In the genomic region with DNA sequence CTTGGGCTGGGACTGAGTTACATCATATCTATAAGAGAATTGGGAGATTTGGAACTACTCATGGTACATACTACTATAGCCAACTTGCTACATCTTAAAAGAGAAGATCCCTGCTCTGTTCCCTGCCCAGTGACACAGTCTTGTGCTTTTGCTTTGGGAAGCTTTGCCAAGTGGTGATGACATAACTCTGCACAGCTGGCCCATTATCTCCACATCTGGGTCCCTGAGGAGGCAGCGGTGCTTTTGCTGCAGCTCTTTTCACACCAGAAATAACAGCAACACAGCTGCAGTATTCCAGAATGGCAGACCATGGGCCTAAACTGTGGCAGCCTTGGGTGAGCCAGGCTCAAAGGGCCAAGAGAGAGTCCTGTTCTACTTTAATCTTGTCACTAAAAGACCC, we compare ENCODE assay signal across 27 cellular contexts.
DNase-seq lines count a peak whose midpoint lies in the region; ATAC-seq and TF ChIP-seq lines count a peak whose summit lies in the region.
"Had no signal": no experiment of that assay in that cellular context is flagged by ENCODE, and none has a peak within 500 bp of the region (broad histone marks: within the 10 kb centered on the region; RNA-seq: fewer than 3 reads in every experiment).

No MANE protein-coding gene starts in this region.

- ATAC-seq in heart right ventricle (peak in 6 of 8 donors; percentile 56 to 81 (median 68)), psoas muscle (peak in 3 of 4 donors; percentile 37 to 62 (median 44)), HG02623 (IDR thresholded peaks at IDR 0.05; ENCODE audit: unreplicated experiment) (no peak), HG02763 (IDR thresholded peaks at IDR 0.05; ENCODE audit: unreplicated experiment) (no peak)
- ATAC-seq: A549; activated CD8-positive, alpha-beta memory T cell treated with anti-CD3 and anti-CD28 coated beads, Interleukin-2, amount 10 ng/mL, durations not matched to agents 7 days and 5 days; GM23338; K562; stimulated activated naive CD8-positive, alpha-beta T cell treated with anti-CD3 and anti-CD28 coated beads, Interleukin-15, Interleukin-2, amounts not matched to agents 100 U/mL and 50 U/mL, for 24 hours; T-helper 17 cell had no signal

- H3K27ac Mint-ChIP-seq in HFFc6, result no peak overlapping the region
- H3K27ac Mint-ChIP-seq: activated CD8-positive, alpha-beta memory T cell treated with anti-CD3 and anti-CD28 coated beads, Interleukin-2, amount 10 ng/mL, durations not matched to agents 7 days and 5 days; CD8-positive, alpha-beta memory T cell; GM23338; mesothelial cell of epicardium; naive B cell; T-helper 17 cell had no signal

- no peaks in the 10 kb centered on the region for H3K36me3 Mint-ChIP-seq in HFFc6 (ENCODE audit: low read depth)
- H3K36me3 Mint-ChIP-seq: activated CD8-positive, alpha-beta memory T cell treated with anti-CD3 and anti-CD28 coated beads, Interleukin-2, amount 10 ng/mL, durations not matched to agents 7 days and 5 days; mesothelial cell of epicardium had no signal

- H3K4me1 ChIP-seq in A673 (ENCODE audit: insufficient read depth, low read length, poor library complexity, severe bottlenecking) (peaks cover 7% of the 10 kb centered on the region), heart right ventricle (peaks cover 0 to 28% (median 6%) of the 10 kb centered on the region in 9 donors), psoas muscle (no peaks in the 10 kb centered on the region)
- H3K4me1 ChIP-seq: vagina had no signal

- no peaks in the 10 kb centered on the region for H3K9me3 ChIP-seq in A673 (ENCODE audit: low read depth, low read length, poor library complexity, severe bottlenecking)
- no peaks in the 10 kb centered on the region for H3K9me3 ChIP-seq in heart right ventricle
- H3K9me3 ChIP-seq in psoas muscle, result no peaks in the 10 kb centered on the region
- H3K9me3 ChIP-seq: A549, thyroid gland, vagina had no signal

- H3K27me3 ChIP-seq in A673 (replicated peaks; ENCODE audit: insufficient read depth, low read depth, low read length, poor library complexity) (peaks cover 9% of the 10 kb centered on the region), heart right ventricle (no peaks in the 10 kb centered on the region), psoas muscle (ENCODE audit: insufficient read depth in 3 of 3, low read length in 2 of 3) (no peaks in the 10 kb centered on the region)
- H3K27me3 ChIP-seq: thyroid gland, vagina had no signal

- WGBS in heart right ventricle, 2 donors, result 52 to 81% methylated on average over 1 of the region's 1 CpG
- 18 to 35% (median 21%) methylated on average over 1 of the region's 1 CpG for WGBS in psoas muscle, 3 donors

- TF ChIP-seq CTCF in A673 (conservative IDR thresholded peaks at IDR 0.05; ENCODE audit: low read depth, low read length) (no peak), heart right ventricle (IDR thresholded peaks at IDR 0.05) (no peak), psoas muscle (IDR thresholded peaks at IDR 0.05) (no peak), HFFc6 (IDR thresholded peaks at IDR 0.05) (no peak)

- peaks cover 17% of the 10 kb centered on the region for H3K4me1 Mint-ChIP-seq in HFFc6 (ENCODE audit: low read depth)
- H3K4me1 Mint-ChIP-seq: activated CD8-positive, alpha-beta memory T cell treated with anti-CD3 and anti-CD28 coated beads, Interleukin-2, amount 10 ng/mL, durations not matched to agents 7 days and 5 days; CD8-positive, alpha-beta memory T cell; GM23338; naive B cell had no signal

- H3K27ac ChIP-seq in A673 (ENCODE audit: low read depth, low read length, poor library complexity, severe bottlenecking) (no peak overlapping the region), caudate nucleus (ENCODE audit: low read depth, low read length) (peak overlapping the region; percentile 38), heart right ventricle (no peak overlapping the region), psoas muscle (no peak overlapping the region)
- H3K27ac ChIP-seq: A549, SK-N-MC, thyroid gland, vagina had no signal

- H3K9me3 Mint-ChIP-seq in HFFc6, result no peaks in the 10 kb centered on the region
- H3K9me3 Mint-ChIP-seq: CD8-positive, alpha-beta memory T cell; GM23338; mesothelial cell of epicardium; naive B cell had no signal

- intact Hi-C loops in A673 (cut with micrococcal nuclease; ENCODE audit: unreplicated experiment) (no loop called here), heart right ventricle (cut with DNase I) (no loop called here), psoas muscle (cut with DNase I) (no loop called here)

- H3K36me3 ChIP-seq in A673 (ENCODE audit: insufficient read depth, low read length, poor library complexity, severe bottlenecking), result no peaks in the 10 kb centered on the region
- no peaks in the 10 kb centered on the region for H3K36me3 ChIP-seq in heart right ventricle
- H3K36me3 ChIP-seq in psoas muscle (ENCODE audit: insufficient read depth in 1 of 2, low read depth in 1 of 2), result no peaks in the 10 kb centered on the region
- H3K36me3 ChIP-seq: thyroid gland, vagina had no signal

- POLR2A ChIA-PET in A673 (lab: Charles Lee; ENCODE audit: low non-redundant PET), result no interaction called here

- H3K4me3 ChIP-seq in A673 (ENCODE audit: low read depth, low read length, poor library complexity, severe bottlenecking) (no peak overlapping the region), heart right ventricle (no peak overlapping the region), psoas muscle (no peak overlapping the region)
- H3K4me3 ChIP-seq: A549, GM23338, K562, SK-N-MC, smooth muscle cell, thyroid gland, vagina had no signal

- DNase-seq in A673 (ENCODE audit: low spot score) (peak; percentile 9), caudate nucleus (lab: John Stamatoyannopoulos, UW) (peak in 29 of 61 donors; percentile 5 to 67 (median 31)), heart right ventricle (peak; percentile 27 to 33), psoas muscle (peak; percentile 40 to 72), hepatic stellate cell (ENCODE audit: low spot score) (no peak), HFFc6 (no peak)
- DNase-seq: activated CD8-positive, alpha-beta memory T cell treated with anti-CD3 and anti-CD28 coated beads, Interleukin-2, amount 10 ng/mL, durations not matched to agents 7 days and 5 days; activated naive CD4-positive, alpha-beta T cell treated with Interleukin-2 at 50 U/mL for 16 hours; AML-193; CD8-positive, alpha-beta memory T cell; naive B cell; NCI-H1092; NCI-H2029; NCI-H524 treated with DMSO at 0.1 percent for 48 hours; stimulated activated CD4-positive, alpha-beta T cell treated with anti-CD3 and anti-CD28 coated beads, Interleukin-1b, Interleukin-23, amount 100 ng/mL, for 48 hours; stimulated activated naive CD8-positive, alpha-beta T cell treated with anti-CD3 and anti-CD28 coated beads, Interleukin-15, Interleukin-2, amounts not matched to agents 100 U/mL and 50 U/mL, for 24 hours; T-helper 17 cell; thyroid gland had no signal

- BruUV-seq in A673 (replicated peaks; lab: Mats Ljungman, UMichigan), result no TSS peak

- no peak overlapping the region for H3K4me3 Mint-ChIP-seq in HFFc6
- H3K4me3 Mint-ChIP-seq: activated CD8-positive, alpha-beta memory T cell treated with anti-CD3 and anti-CD28 coated beads, Interleukin-2, amount 10 ng/mL, durations not matched to agents 7 days and 5 days; GM23338; mesothelial cell of epicardium; naive B cell; T-helper 17 cell had no signal

- CTCF ChIA-PET in A673 (lab: Charles Lee), result no interaction called here

- H3K27me3 Mint-ChIP-seq in HFFc6 (ENCODE audit: insufficient read depth), result peaks cover 2% of the 10 kb centered on the region; the same call in 1 of the 2 replicates
- H3K27me3 Mint-ChIP-seq: activated CD8-positive, alpha-beta memory T cell treated with anti-CD3 and anti-CD28 coated beads, Interleukin-2, amount 10 ng/mL, durations not matched to agents 7 days and 5 days; CD8-positive, alpha-beta memory T cell; naive B cell; T-helper 17 cell had no signal

Comparison
In these comparisons a context has a peak if more than half of its experiments do, and no peak if none do; other contexts are left out.
1. DNase-seq: peak in A673 (single experiment), heart right ventricle (2 of 2) and psoas muscle (2 of 2); none in hepatic stellate cell (single experiment) and HFFc6 (single experiment).
2. ATAC-seq: peak in heart right ventricle (6 of 8) and psoas muscle (3 of 4); none in HG02623 (single experiment) and HG02763 (single experiment).